In the genomic region with DNA sequence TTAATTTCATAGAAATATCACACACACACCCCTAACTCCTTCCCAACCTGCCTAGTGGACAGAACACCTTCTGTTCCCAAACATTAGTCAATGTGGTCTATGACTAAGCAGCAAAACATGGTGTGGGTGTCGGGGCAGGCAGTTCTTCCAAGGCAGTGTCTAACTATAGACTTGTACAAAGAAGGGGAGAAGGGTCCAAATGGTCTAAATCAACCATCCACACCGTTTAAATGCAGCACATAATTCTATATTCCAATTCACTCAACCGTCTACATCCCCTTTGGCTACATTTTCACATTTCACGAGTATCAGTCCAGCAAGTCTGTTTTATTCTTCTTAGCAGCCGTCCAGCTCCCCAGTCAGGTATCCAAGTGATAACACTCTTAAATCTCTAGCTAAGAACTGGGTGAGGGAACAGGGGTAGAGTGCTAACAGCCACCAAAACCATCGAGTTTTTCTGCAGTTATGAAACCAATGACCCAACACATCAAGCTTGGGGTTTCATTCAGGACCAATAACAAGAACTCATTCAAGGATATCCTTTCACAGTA, we compare ENCODE assay signal across 8 cellular contexts. TPM values are rescaled to one million over a fixed set of nuclear protein-coding genes. Genes with fewer than 3 reads are reported as not detected.
DNase-seq lines count a peak whose midpoint lies in the region; ATAC-seq and TF ChIP-seq lines count a peak whose summit lies in the region.

No MANE protein-coding gene starts in this region.

- peaks cover 19% of the 10 kb centered on the region for H3K4me1 Mint-ChIP-seq in activated CD8-positive, alpha-beta T cell treated with anti-CD3 and anti-CD28 coated beads for 36 hours (ENCODE audit: low read depth)

- DNase-seq in SJSA1 (ENCODE audit: low read depth in 1 of 2, low spot score in 2 of 2) = peak; percentile 84 to 88
- DNase-seq in hepatic stellate cell (ENCODE audit: low spot score) = peak; percentile 45
- no peak for DNase-seq in cerebellar nuclear complex (lab: John Stamatoyannopoulos, UW)
- DNase-seq in midbrain (lab: John Stamatoyannopoulos, UW) = no peak
- no peak for DNase-seq in activated CD8-positive, alpha-beta T cell treated with anti-CD3 and anti-CD28 coated beads for 36 hours

- H3K27me3 Mint-ChIP-seq in activated CD8-positive, alpha-beta T cell treated with anti-CD3 and anti-CD28 coated beads for 36 hours = peaks cover 36% of the 10 kb centered on the region

- H3K36me3 Mint-ChIP-seq in activated CD8-positive, alpha-beta T cell treated with anti-CD3 and anti-CD28 coated beads for 36 hours (ENCODE audit: low read depth) = no peaks in the 10 kb centered on the region

- no peak for TF ChIP-seq CTCF in activated CD8-positive, alpha-beta T cell treated with anti-CD3 and anti-CD28 coated beads for 36 hours (IDR thresholded peaks at IDR 0.05)

- intact Hi-C loops in activated CD8-positive, alpha-beta T cell treated with anti-CD3 and anti-CD28 coated beads for 36 hours (cut with micrococcal nuclease) = no loop called here

- POLR2A ChIA-PET in activated CD8-positive, alpha-beta T cell treated with anti-CD3 and anti-CD28 coated beads for 36 hours (lab: Charles Lee) = no interaction called here

- no peaks in the 10 kb centered on the region for H3K27me3 ChIP-seq in SJSA1 (replicated peaks)

- H3K4me3 ChIP-seq in SJSA1 = peak overlapping the region; percentile 41

- H3K27ac ChIP-seq in SJSA1 (peak overlapping the region; percentile 73), temporal lobe (ENCODE audit: low read depth, low read length) (peak overlapping the region; percentile 85)

- no peaks in the 10 kb centered on the region for H3K36me3 ChIP-seq in SJSA1

- ATAC-seq in GM21723 (IDR thresholded peaks at IDR 0.05; ENCODE audit: unreplicated experiment) (peak; percentile 25), GM19023 (IDR thresholded peaks at IDR 0.05; ENCODE audit: unreplicated experiment) (no peak)
- ATAC-seq in activated CD8-positive, alpha-beta T cell treated with anti-CD3 and anti-CD28 coated beads for 36 hours = no peak

- peaks cover 4% of the 10 kb centered on the region; the same call in 1 of the 2 replicates for H3K9me3 ChIP-seq in SJSA1 (replicated peaks)

- CTCF ChIA-PET in activated CD8-positive, alpha-beta T cell treated with anti-CD3 and anti-CD28 coated beads for 36 hours (lab: Charles Lee) = no interaction called here

- peaks cover 48% of the 10 kb centered on the region for H3K4me1 ChIP-seq in SJSA1 (replicated peaks)

- no peaks in the 10 kb centered on the region for H3K9me3 Mint-ChIP-seq in activated CD8-positive, alpha-beta T cell treated with anti-CD3 and anti-CD28 coated beads for 36 hours

- no peak overlapping the region for H3K4me3 Mint-ChIP-seq in activated CD8-positive, alpha-beta T cell treated with anti-CD3 and anti-CD28 coated beads for 36 hours

- no peak overlapping the region for H3K27ac Mint-ChIP-seq in activated CD8-positive, alpha-beta T cell treated with anti-CD3 and anti-CD28 coated beads for 36 hours

RNA-seq across cellular contexts. Expression of a gene that starts 3.4 kb away (rescaled TPM):
- 13.1 and 17.2 TPM in 2 replicates for total RNA-seq in SJSA1 (2014; rRNA removed; shearing (Covaris generic))
- 80.9 TPM for total RNA-seq in temporal lobe
- total RNA-seq in activated CD8-positive, alpha-beta T cell treated with anti-CD3 and anti-CD28 coated beads for 36 hours = not detected

Comparison
In these comparisons a context has a peak if more than half of its experiments do, and no peak if none do; other contexts are left out.
1. DNase-seq: peak in SJSA1 (2 of 2) and hepatic stellate cell (single experiment); none in cerebellar nuclear complex (0 of 2), midbrain (single experiment) and activated CD8-positive, alpha-beta T cell treated with anti-CD3 and anti-CD28 coated beads for 36 hours (single experiment).
2. RNA of a gene that starts 3.4 kb away (total RNA-seq): 80.9 TPM in temporal lobe (single experiment) and 13.1 to 17.2 TPM in SJSA1; not detected in activated CD8-positive, alpha-beta T cell treated with anti-CD3 and anti-CD28 coated beads for 36 hours; every median in the first group is over 10 times any median in the second.